23 cellular contexts compared by ENCODE assay signal in the genomic region with DNA sequence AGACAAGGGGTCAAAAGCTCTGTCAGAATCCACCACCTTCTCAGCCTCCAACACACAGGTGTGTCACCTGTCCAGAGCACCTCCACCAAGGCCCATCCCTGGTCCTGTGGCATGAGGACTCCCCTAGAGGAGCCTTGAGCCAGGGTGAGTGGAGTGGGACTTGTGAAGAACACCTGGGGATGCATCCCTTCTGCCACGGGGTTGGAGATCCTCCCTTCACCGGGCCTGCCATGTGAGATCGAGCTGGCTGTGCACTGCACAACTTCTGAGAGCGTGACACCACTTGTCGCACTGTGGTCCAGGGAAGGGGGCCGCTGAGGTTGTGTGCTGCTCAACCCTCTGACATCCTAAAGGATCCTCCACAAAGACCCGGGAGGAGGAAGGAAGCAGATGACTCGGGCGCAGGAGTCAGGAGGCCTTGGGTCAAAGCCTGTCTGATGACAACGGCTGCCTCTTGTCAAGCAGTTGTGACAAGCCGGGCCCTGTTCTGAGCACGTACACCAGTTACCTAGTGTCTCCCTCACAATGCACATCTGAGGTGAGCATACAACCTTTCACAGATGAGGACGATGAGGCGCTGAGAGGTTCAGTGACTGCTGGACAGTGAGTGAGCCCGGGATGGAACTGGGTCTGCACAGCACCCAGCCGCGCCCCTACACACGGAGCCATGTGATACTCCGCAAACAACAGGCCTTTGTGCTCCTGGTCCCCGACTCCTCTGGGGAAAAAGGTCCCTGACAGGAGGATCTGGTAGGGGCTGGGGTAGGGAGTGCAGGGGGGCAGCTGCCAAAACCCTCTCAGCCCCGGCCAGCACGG. TPM values are rescaled to one million over a fixed set of nuclear protein-coding genes. Genes with fewer than 3 reads are reported as not detected.
DNase-seq lines count a peak whose midpoint lies in the region; ATAC-seq, FAIRE-seq and TF ChIP-seq lines count a peak whose summit lies in the region.
"Had no signal": no experiment of that assay in that cellular context is flagged by ENCODE, and none has a peak within 500 bp of the region (broad histone marks: within the 10 kb centered on the region; RNA-seq: fewer than 3 reads in every experiment).

No MANE protein-coding gene starts in this region.

- intact Hi-C loops in dendritic cell treated with granulocyte-macrophage colony-stimulating factor and Interleukin-4, amounts not matched to agents 40 ng/mL and 50 ng/mL, for 4 days (cut with micrococcal nuclease): no loop called here
- intact Hi-C loops in kidney (cut with DNase I): loop anchor here (10.0 kb wide), 1 partner anchor 176 kb away; no protein-coding TSS in a partner anchor

- H3K27me3 Mint-ChIP-seq in dendritic cell treated with granulocyte-macrophage colony-stimulating factor and Interleukin-4, amounts not matched to agents 40 ng/mL and 50 ng/mL, for 4 days: no peaks in the 10 kb centered on the region
- H3K27me3 Mint-ChIP-seq: activated CD4-positive, alpha-beta T cell treated with anti-CD3 and anti-CD28 coated beads, Interleukin-2, amount 10 ng/mL, durations not matched to agents 24 days and 14 days had no signal

- H3K36me3 Mint-ChIP-seq in dendritic cell treated with granulocyte-macrophage colony-stimulating factor and Interleukin-4, amounts not matched to agents 40 ng/mL and 50 ng/mL, for 4 days (ENCODE audit: low read depth): peaks cover 94% of the 10 kb centered on the region

- H3K4me3 ChIP-seq in kidney (ENCODE audit: low read length in 2 of 2): no peak overlapping the region
- H3K4me3 ChIP-seq: coronary artery, mucosa of descending colon had no signal

- peaks cover 10% of the 10 kb centered on the region for H3K4me1 Mint-ChIP-seq in dendritic cell treated with granulocyte-macrophage colony-stimulating factor and Interleukin-4, amounts not matched to agents 40 ng/mL and 50 ng/mL, for 4 days (ENCODE audit: low read depth)
- H3K4me1 Mint-ChIP-seq: activated CD4-positive, alpha-beta T cell treated with anti-CD3 and anti-CD28 coated beads, Interleukin-2, amount 10 ng/mL, durations not matched to agents 24 days and 14 days had no signal

- H3K9ac ChIP-seq in kidney (ENCODE audit: low read length in 2 of 2): no peak overlapping the region

- no peak overlapping the region for H3K4me3 Mint-ChIP-seq in dendritic cell treated with granulocyte-macrophage colony-stimulating factor and Interleukin-4, amounts not matched to agents 40 ng/mL and 50 ng/mL, for 4 days
- H3K4me3 Mint-ChIP-seq: activated CD4-positive, alpha-beta T cell treated with anti-CD3 and anti-CD28 coated beads, Interleukin-2, amount 10 ng/mL, durations not matched to agents 24 days and 14 days; activated naive CD4-positive, alpha-beta T cell treated with anti-CD3 and anti-CD28 coated beads for 36 hours had no signal

- ATAC-seq in HG03432 (IDR thresholded peaks at IDR 0.05; ENCODE audit: unreplicated experiment): no peak
- ATAC-seq: mucosa of descending colon had no signal

- no peaks in the 10 kb centered on the region for H3K9me3 Mint-ChIP-seq in dendritic cell treated with granulocyte-macrophage colony-stimulating factor and Interleukin-4, amounts not matched to agents 40 ng/mL and 50 ng/mL, for 4 days
- H3K9me3 Mint-ChIP-seq: activated CD4-positive, alpha-beta T cell treated with anti-CD3 and anti-CD28 coated beads, Interleukin-2, amount 10 ng/mL, durations not matched to agents 24 days and 14 days; activated naive CD4-positive, alpha-beta T cell treated with anti-CD3 and anti-CD28 coated beads for 36 hours had no signal

- DNase-seq in DMS153 (lab: John Stamatoyannopoulos, UW): peak; percentile 40
- no peak for DNase-seq in DMS153 treated with DMSO at 0.1 percent for 48 hours (lab: John Stamatoyannopoulos, UW; ENCODE audit: unreplicated experiment)
- peak; percentile 39 for DNase-seq in kidney
- DNase-seq in substantia nigra (lab: John Stamatoyannopoulos, UW): peak in 47 of 49 donors; percentile 35 to 88 (median 75)
- no peak for DNase-seq in iPS-NIHi7 (ENCODE audit: extremely low spot score)
- no peak for DNase-seq in activated gamma-delta T cell treated with Interleukin-2 at 50 U/mL for 16 hours
- DNase-seq: activated CD4-positive, alpha-beta T cell treated with anti-CD3 and anti-CD28 coated beads, Interleukin-2, amount 10 ng/mL, durations not matched to agents 24 days and 14 days; activated naive CD4-positive, alpha-beta T cell treated with anti-CD3 and anti-CD28 coated beads for 36 hours; activated T-cell treated with anti-CD3 and anti-CD28 coated beads for 4 hours; DMS79 treated with DMSO at 0.1 percent for 48 hours; MV-4-11; NCI-H2029 treated with DMSO at 0.1 percent for 48 hours; stimulated activated CD4-positive, alpha-beta T cell treated with anti-CD3 and anti-CD28 coated beads, Interleukin-4, amount 100 ng/mL, for 1 hour had no signal

- H3K4me1 ChIP-seq in kidney (ENCODE audit: control insufficient read depth in 1 of 2, insufficient read depth in 1 of 2, low read depth in 1 of 2, low read length in 2 of 2): peaks cover 3 to 5% of the 10 kb centered on the region in 2 donors

- no peak for FAIRE-seq in kidney (lab: Jason Lieb, UNC)
- FAIRE-seq: H1, RCC 7860 had no signal

- peaks cover 20 to 37% of the 10 kb centered on the region in 2 donors for H3K36me3 ChIP-seq in kidney (ENCODE audit: control insufficient read depth in 1 of 2, insufficient read depth in 2 of 2, low read length in 2 of 2)

- peak overlapping the region; percentile 35 for H3K27ac Mint-ChIP-seq in dendritic cell treated with granulocyte-macrophage colony-stimulating factor and Interleukin-4, amounts not matched to agents 40 ng/mL and 50 ng/mL, for 4 days
- H3K27ac Mint-ChIP-seq: activated CD4-positive, alpha-beta T cell treated with anti-CD3 and anti-CD28 coated beads, Interleukin-2, amount 10 ng/mL, durations not matched to agents 24 days and 14 days; activated naive CD4-positive, alpha-beta T cell treated with anti-CD3 and anti-CD28 coated beads for 36 hours had no signal

- H3K9me3 ChIP-seq in kidney (ENCODE audit: control insufficient read depth in 1 of 2, low read length in 2 of 2): no peaks in the 10 kb centered on the region
- H3K9me3 ChIP-seq: mucosa of descending colon had no signal

- no peak for TF ChIP-seq CTCF in kidney (IDR thresholded peaks at IDR 0.05; ENCODE audit: borderline replicate concordance, extremely low read depth, insufficient read depth)

- H3K27ac ChIP-seq in kidney (ENCODE audit: low read depth in 2 of 2, low read length in 2 of 2) (no peak overlapping the region), substantia nigra (ENCODE audit: low read depth, low read length, poor library complexity, severe bottlenecking) (peak overlapping the region; percentile 94)
- H3K27ac ChIP-seq: 22Rv1, C4-2B, coronary artery, epithelial cell of prostate had no signal

RNA-seq across cellular contexts. Expression of gene CHGA, which starts 35.6 kb away (rescaled TPM):
- total RNA-seq in kidney: 0.38 TPM
- 6.6 TPM for polyA plus RNA-seq in kidney (ENCODE audit: insufficient read depth, low read depth, low replicate concordance)
- total RNA-seq: activated CD4-positive, alpha-beta T cell treated with anti-CD3 and anti-CD28 coated beads, Interleukin-2, amount 10 ng/mL, durations not matched to agents 24 days and 14 days; activated naive CD4-positive, alpha-beta T cell treated with anti-CD3 and anti-CD28 coated beads for 36 hours; kidney epithelial cell had no signal

Comparison
In these comparisons a context has a peak if more than half of its experiments do, and no peak if none do; other contexts are left out.
1. DNase-seq: peak in DMS153 (single experiment), kidney (single experiment) and substantia nigra (47 of 49); none in DMS153 treated with DMSO at 0.1 percent for 48 hours (single experiment), iPS-NIHi7 (single experiment) and activated gamma-delta T cell treated with Interleukin-2 at 50 U/mL for 16 hours (single experiment).